In genomic region chr7:98073047-98073446, GRCh38 we compare ENCODE assay signal across 17 cellular contexts. TPM values are rescaled to one million over a fixed set of nuclear protein-coding genes. Genes with fewer than 3 reads are reported as not detected.
DNase-seq lines count a peak whose midpoint lies in the region; ATAC-seq and TF ChIP-seq lines count a peak whose summit lies in the region.
"Had no signal": no experiment of that assay in that cellular context is flagged by ENCODE, and none has a peak within 500 bp of the region (broad histone marks: within the 10 kb centered on the region; RNA-seq: fewer than 3 reads in every experiment).

No MANE protein-coding gene starts in this region.

- TF ChIP-seq CTCF in left ventricle myocardium inferior (IDR thresholded peaks at IDR 0.05; ENCODE audit: borderline replicate concordance) (no peak), upper lobe of right lung (IDR thresholded peaks at IDR 0.05) (no peak)

- in situ Hi-C loops in ACHN (cut with HindIII; ENCODE audit: low pct_ligation_motif_present, low pct_unique_long_range_greater_than_20kb, low sequenced_read_pairs), result no loop called here

- intact Hi-C loops in cardiac septum (cut with DNase I), result no loop called here
- intact Hi-C loops in left ventricle myocardium inferior (cut with micrococcal nuclease), result no loop called here
- intact Hi-C loops in upper lobe of right lung (cut with DNase I), result no loop called here

- H3K27ac ChIP-seq in left ventricle myocardium inferior (replicated peaks) (no peak overlapping the region), upper lobe of right lung (no peak overlapping the region)
- H3K27ac ChIP-seq: A549 had no signal

- no peak overlapping the region for H3K4me3 ChIP-seq in left ventricle myocardium inferior
- no peak overlapping the region for H3K4me3 ChIP-seq in upper lobe of right lung
- H3K4me3 ChIP-seq: A549, GM23338 had no signal

- H3K27me3 ChIP-seq in left ventricle myocardium inferior (ENCODE audit: low read depth) (peaks cover 10% of the 10 kb centered on the region), upper lobe of right lung (no peaks in the 10 kb centered on the region)

- DNase-seq in cardiac septum (ENCODE audit: low spot score), result peak; percentile 9
- DNase-seq in left ventricle myocardium inferior, result no peak
- peak; percentile 49 for DNase-seq in mesenteric fat pad (ENCODE audit: low spot score)
- DNase-seq in upper lobe of right lung, result peak; percentile 30
- no peak for DNase-seq in SW480 (ENCODE audit: low spot score)
- DNase-seq in ACHN, result no peak
- DNase-seq: 8988T; C1 segment of cervical spinal cord; Calu3; CD4-positive, alpha-beta memory T cell; COR-L47; DMS79 treated with DMSO at 0.1 percent for 48 hours; GF-D8; H9 had no signal

- H3K36me3 ChIP-seq in left ventricle myocardium inferior (no peaks in the 10 kb centered on the region), upper lobe of right lung (no peaks in the 10 kb centered on the region)

- no peak for ATAC-seq in upper lobe of right lung
- ATAC-seq: A549, GM23338, HCT116 had no signal

- H3K9me3 ChIP-seq in left ventricle myocardium inferior (replicated peaks), result peaks cover 7% of the 10 kb centered on the region
- H3K9me3 ChIP-seq in upper lobe of right lung, result no peaks in the 10 kb centered on the region

- H3K4me1 ChIP-seq in left ventricle myocardium inferior (no peaks in the 10 kb centered on the region), upper lobe of right lung (no peaks in the 10 kb centered on the region)
- H3K4me1 ChIP-seq: A549 had no signal

RNA-seq across cellular contexts. Expression of gene LMTK2, which starts 33.6 kb away (rescaled TPM):
- 28.3 TPM for total RNA-seq in cardiac septum
- 26.9 TPM for total RNA-seq in left ventricle myocardium inferior
- total RNA-seq in mesenteric fat pad, result 10.2 TPM
- total RNA-seq in upper lobe of right lung, result 40.8 TPM

Comparison
In these comparisons a context has a peak if more than half of its experiments do, and no peak if none do; other contexts are left out.
1. DNase-seq: peak in cardiac septum (single experiment), mesenteric fat pad (single experiment) and upper lobe of right lung (single experiment); none in left ventricle myocardium inferior (single experiment), SW480 (single experiment) and ACHN (single experiment).